2 cellular contexts compared by ENCODE assay signal in the genomic region with DNA sequence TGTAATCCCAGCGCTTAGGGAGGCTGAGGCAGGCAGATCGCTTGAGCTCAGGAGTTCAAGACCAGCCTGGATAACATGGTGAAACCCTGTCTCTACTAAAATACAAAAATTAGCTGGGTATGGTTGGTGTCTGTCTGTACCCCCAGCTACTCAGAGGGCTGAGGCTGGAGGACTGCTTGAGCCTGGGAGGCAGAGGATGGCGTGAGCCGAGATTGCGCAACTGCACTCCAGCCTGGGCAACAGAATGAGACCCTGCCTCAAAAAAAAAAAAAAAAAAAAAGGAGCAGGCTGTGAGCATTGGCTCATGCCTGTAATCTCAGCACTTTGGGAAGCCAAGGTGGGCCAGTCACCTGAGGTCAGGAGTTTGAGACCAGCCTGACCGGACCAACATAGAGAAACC.
TF ChIP-seq lines count a peak whose summit lies in the region.

No MANE protein-coding gene starts in this region.

TF ChIP-seq in IMR-90, 13 proteins besides CTCF, POLR2A, EP300 and RAD21:
- TF ChIP-seq CEBPB (IDR thresholded peaks at IDR 0.05; ENCODE audit: low read depth, low read length) = peak; percentile 77

TF ChIP-seq in H1, 55 proteins besides CTCF, POLR2A, EP300 and RAD21:
- peak; percentile 87 for TF ChIP-seq CEBPB (IDR thresholded peaks at IDR 0.05; ENCODE audit: low read depth, low read length)
TF ChIP-seq in H1: peak in this region for 1; not testable (repeated sequence) for 54.
